1 cellular context compared by ENCODE assay signal in genomic region chr15:96171842-96172241, GRCh38.
TF ChIP-seq lines count a peak whose summit lies in the region.

No MANE protein-coding gene starts in this region.

TF ChIP-seq in HepG2, 621 proteins besides CTCF, POLR2A, EP300 and RAD21 (continued from another document and continues in another):
- 0 out of 2 replicates have a peak, but pooled peaks have one; percentile 33 for TF ChIP-seq KMT2A (CRISPR knock-in tag; IDR thresholded peaks at IDR 0.05)
- TF ChIP-seq MEIS2 (CRISPR knock-in tag; IDR thresholded peaks at IDR 0.05) = no peak
- TF ChIP-seq ZSCAN22 (CRISPR knock-in tag; IDR thresholded peaks at IDR 0.05) = no peak
- TF ChIP-seq ARID5B (CRISPR knock-in tag; IDR thresholded peaks at IDR 0.05) = peak; percentile 81
- TF ChIP-seq THRA (CRISPR knock-in tag; IDR thresholded peaks at IDR 0.05; ENCODE audit: borderline replicate concordance) = 0 out of 2 replicates have a peak, but pooled peaks have one; percentile 15
- no peak for TF ChIP-seq KDM2A (CRISPR knock-in tag; IDR thresholded peaks at IDR 0.05; ENCODE audit: borderline replicate concordance, low read depth)
- no peak for TF ChIP-seq KAT2B (IDR thresholded peaks at IDR 0.05; ENCODE audit: borderline replicate concordance, low read depth, low read length)
- TF ChIP-seq TBX2 (CRISPR knock-in tag; IDR thresholded peaks at IDR 0.05; ENCODE audit: borderline replicate concordance) = 0 out of 2 replicates have a peak, but pooled peaks have one; percentile 8
- peak; percentile 85 for TF ChIP-seq HNF4G (IDR thresholded peaks at IDR 0.05; ENCODE audit: borderline replicate concordance, low read depth, low read length)
- TF ChIP-seq HNF4G (CRISPR knock-in tag; IDR thresholded peaks at IDR 0.05; ENCODE audit: borderline replicate concordance, low read depth) = peak; percentile 37; the same call in 1 of the 2 replicates
- TF ChIP-seq FIP1L1 (IDR thresholded peaks at IDR 0.05; ENCODE audit: borderline replicate concordance, insufficient read depth, low read depth, low read length) = no peak
- 0 out of 2 replicates have a peak, but pooled peaks have one; percentile 9 for TF ChIP-seq HNF1A (IDR thresholded peaks at IDR 0.05; ENCODE audit: low read depth)
- TF ChIP-seq HNF1A (CRISPR knock-in tag; IDR thresholded peaks at IDR 0.05; ENCODE audit: borderline replicate concordance) = no peak
- TF ChIP-seq CREB1 (IDR thresholded peaks at IDR 0.05) = no peak
- no peak for TF ChIP-seq CREB1 (CRISPR knock-in tag; IDR thresholded peaks at IDR 0.05)
- TF ChIP-seq RARA (CRISPR knock-in tag; IDR thresholded peaks at IDR 0.05) = peak; percentile 42; the same call in 1 of the 2 replicates
- no peak for TF ChIP-seq ZNF138 (CRISPR knock-in tag; IDR thresholded peaks at IDR 0.05; ENCODE audit: low read depth)
- no peak for TF ChIP-seq KLF13 (CRISPR knock-in tag; IDR thresholded peaks at IDR 0.05)
- TF ChIP-seq ZKSCAN5 (CRISPR knock-in tag; IDR thresholded peaks at IDR 0.05) = no peak
- no peak for TF ChIP-seq HMG20B (CRISPR knock-in tag; conservative IDR thresholded peaks at IDR 0.05)
- TF ChIP-seq ZNF18 (CRISPR knock-in tag; IDR thresholded peaks at IDR 0.05; ENCODE audit: insufficient replicate concordance) = peak; percentile 40
- TF ChIP-seq ZNF850 (CRISPR knock-in tag; conservative IDR thresholded peaks at IDR 0.05) = no peak
- peak; percentile 33; the same call in 1 of the 2 replicates for TF ChIP-seq HOMEZ (CRISPR knock-in tag; IDR thresholded peaks at IDR 0.05; ENCODE audit: low read depth)
- TF ChIP-seq ZSCAN31 (CRISPR knock-in tag; IDR thresholded peaks at IDR 0.05; ENCODE audit: low read depth) = no peak
- no peak for TF ChIP-seq ZKSCAN8 (CRISPR knock-in tag; IDR thresholded peaks at IDR 0.05; ENCODE audit: borderline replicate concordance)
- no peak for TF ChIP-seq ZSCAN20 (CRISPR knock-in tag; IDR thresholded peaks at IDR 0.05; ENCODE audit: borderline replicate concordance)
- peak; percentile 82 for TF ChIP-seq ZBTB7B (CRISPR knock-in tag; IDR thresholded peaks at IDR 0.05)
- TF ChIP-seq GZF1 (CRISPR knock-in tag; IDR thresholded peaks at IDR 0.05) = no peak
- TF ChIP-seq ZNF577 (CRISPR knock-in tag; IDR thresholded peaks at IDR 0.05; ENCODE audit: borderline replicate concordance, low read depth) = no peak
- TF ChIP-seq FOXJ3 (CRISPR knock-in tag; IDR thresholded peaks at IDR 0.05; ENCODE audit: borderline replicate concordance) = peak; percentile 29; the same call in 1 of the 2 replicates
- TF ChIP-seq ETV6 (CRISPR knock-in tag; conservative IDR thresholded peaks at IDR 0.05) = no peak
- TF ChIP-seq SOX13 (IDR thresholded peaks at IDR 0.05) = no peak
- TF ChIP-seq SOX13 (CRISPR knock-in tag; conservative IDR thresholded peaks at IDR 0.05 in 1 of 2, IDR thresholded peaks at IDR 0.05 in 1 of 2) = peak in 1 of 2 experiments; percentile 64; a peak in 2 of 4 replicates
- TF ChIP-seq ZNF317 (CRISPR knock-in tag; IDR thresholded peaks at IDR 0.05) = no peak
- 0 out of 2 replicates have a peak, but pooled peaks have one; percentile 26 for TF ChIP-seq DMAP1 (CRISPR knock-in tag; IDR thresholded peaks at IDR 0.05)
- no peak for TF ChIP-seq SMYD3 (CRISPR knock-in tag; IDR thresholded peaks at IDR 0.05)
- TF ChIP-seq BRD4 (CRISPR knock-in tag; IDR thresholded peaks at IDR 0.05) = no peak
- no peak; the same call in 1 of the 2 replicates for TF ChIP-seq ZNF121 (CRISPR knock-in tag; IDR thresholded peaks at IDR 0.05)
- TF ChIP-seq SRY (CRISPR knock-in tag; IDR thresholded peaks at IDR 0.05) = no peak
- TF ChIP-seq HOXA7 (CRISPR knock-in tag; IDR thresholded peaks at IDR 0.05) = no peak
- no peak for TF ChIP-seq NFYB (CRISPR knock-in tag; IDR thresholded peaks at IDR 0.05)
- TF ChIP-seq TBL1XR1 (IDR thresholded peaks at IDR 0.05; ENCODE audit: borderline replicate concordance, low read length, partially characterized antibody) = no peak
- TF ChIP-seq BCL3 (CRISPR knock-in tag; IDR thresholded peaks at IDR 0.05) = no peak
- TF ChIP-seq PITX1 (CRISPR knock-in tag; IDR thresholded peaks at IDR 0.05) = peak; percentile 81
- TF ChIP-seq ZFP36L2 (CRISPR knock-in tag; IDR thresholded peaks at IDR 0.05) = no peak
- TF ChIP-seq ZBTB38 (CRISPR knock-in tag; IDR thresholded peaks at IDR 0.05) = no peak
- TF ChIP-seq ZNF652 (CRISPR knock-in tag; IDR thresholded peaks at IDR 0.05; ENCODE audit: borderline replicate concordance, low read depth) = no peak
- TF ChIP-seq TAF1 (CRISPR knock-in tag; IDR thresholded peaks at IDR 0.05) = 0 out of 2 replicates have a peak, but pooled peaks have one; percentile 10
- 0 out of 2 replicates have a peak, but pooled peaks have one; percentile 15 for TF ChIP-seq MED13 (CRISPR knock-in tag; IDR thresholded peaks at IDR 0.05)
- TF ChIP-seq ZNF749 (CRISPR knock-in tag; IDR thresholded peaks at IDR 0.05; ENCODE audit: borderline replicate concordance) = no peak
- 0 out of 2 replicates have a peak, but pooled peaks have one; percentile 31 for TF ChIP-seq ZBTB34 (CRISPR knock-in tag; IDR thresholded peaks at IDR 0.05)
- TF ChIP-seq ZMYM4 (CRISPR knock-in tag; IDR thresholded peaks at IDR 0.05) = peak; percentile 41; the same call in 1 of the 2 replicates
- TF ChIP-seq HDAC1 (CRISPR knock-in tag; IDR thresholded peaks at IDR 0.05) = peak; percentile 45; the same call in 1 of the 2 replicates
- TF ChIP-seq ZSCAN29 (CRISPR knock-in tag; conservative IDR thresholded peaks at IDR 0.05) = 0 out of 2 replicates have a peak, but pooled peaks have one; percentile 25
- no peak for TF ChIP-seq ZNF678 (CRISPR knock-in tag; IDR thresholded peaks at IDR 0.05)
- peak; percentile 67 for TF ChIP-seq ELF3 (CRISPR knock-in tag; IDR thresholded peaks at IDR 0.05)
- TF ChIP-seq TGIF2 (CRISPR knock-in tag; IDR thresholded peaks at IDR 0.05) = no peak
- TF ChIP-seq ZNF761 (CRISPR knock-in tag; conservative IDR thresholded peaks at IDR 0.05) = 0 out of 2 replicates have a peak, but pooled peaks have one; percentile 54
- no peak for TF ChIP-seq ZNF547 (CRISPR knock-in tag; IDR thresholded peaks at IDR 0.05)
- no peak for TF ChIP-seq HNRNPH1 (optimal IDR thresholded peaks at IDR 0.05; ENCODE audit: low read depth, low read length)
- TF ChIP-seq RXRB (CRISPR knock-in tag; IDR thresholded peaks at IDR 0.05; ENCODE audit: borderline replicate concordance) = peak; percentile 64
